12 cellular contexts compared by ENCODE assay signal in the genomic region with DNA sequence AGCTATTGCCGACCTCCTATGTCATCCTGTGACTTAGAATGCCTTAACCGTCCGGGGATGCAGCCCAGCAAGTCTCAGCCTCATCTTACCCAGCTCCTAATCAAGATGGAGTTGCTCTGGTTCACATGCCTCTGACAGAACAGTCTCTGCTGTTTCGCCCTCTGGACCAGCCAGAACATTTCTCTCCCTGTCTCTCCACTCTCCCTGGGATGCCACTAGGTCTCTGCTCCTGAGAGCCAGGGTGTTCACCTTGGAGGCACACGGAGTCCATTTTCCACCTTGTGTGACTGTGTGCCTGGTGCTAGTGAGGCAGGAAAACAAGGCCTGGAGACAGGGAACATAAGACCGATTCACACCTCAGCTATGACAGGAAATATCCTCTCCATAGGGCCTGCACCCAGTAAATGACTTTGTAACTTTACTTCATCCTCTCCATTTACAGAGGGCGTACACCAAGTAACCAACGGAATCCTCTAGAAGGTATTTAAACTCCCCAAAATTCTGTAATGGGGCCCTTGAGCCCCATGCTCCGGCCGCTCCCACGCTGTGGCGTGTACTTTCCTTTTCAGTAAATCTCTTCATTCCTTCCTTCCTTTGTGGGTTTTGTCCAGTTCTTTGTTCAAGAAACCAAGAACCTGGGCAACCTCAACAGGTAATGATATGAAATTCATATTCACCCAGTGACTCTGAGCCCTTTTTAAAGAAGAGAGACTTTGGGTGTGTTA. TPM values are rescaled to one million over a fixed set of nuclear protein-coding genes. Genes with fewer than 3 reads are reported as not detected.
DNase-seq lines count a peak whose midpoint lies in the region; ATAC-seq and TF ChIP-seq lines count a peak whose summit lies in the region.
"Had no signal": no experiment of that assay in that cellular context is flagged by ENCODE, and none has a peak within 500 bp of the region (broad histone marks: within the 10 kb centered on the region; RNA-seq: fewer than 3 reads in every experiment).

No MANE protein-coding gene starts in this region.

- H3K27me3 Mint-ChIP-seq in stimulated activated naive CD8-positive, alpha-beta T cell treated with anti-CD3 and anti-CD28 coated beads, Interleukin-15, Interleukin-2, amounts not matched to agents 100 ng/mL and 50 ng/mL, for 24 hours, result no peaks in the 10 kb centered on the region
- H3K27me3 Mint-ChIP-seq in stimulated activated naive CD8-positive, alpha-beta T cell treated with anti-CD3 and anti-CD28 coated beads, Interleukin-15, amount 100 ng/mL, for 72 hours, result no peaks in the 10 kb centered on the region

- peak overlapping the region; percentile 1 for H3K27ac Mint-ChIP-seq in stimulated activated naive CD8-positive, alpha-beta T cell treated with anti-CD3 and anti-CD28 coated beads, Interleukin-15, Interleukin-2, amounts not matched to agents 100 ng/mL and 50 ng/mL, for 24 hours
- peak overlapping the region in 1 of 2 donors; percentile 23 for H3K27ac Mint-ChIP-seq in stimulated activated naive CD8-positive, alpha-beta T cell treated with anti-CD3 and anti-CD28 coated beads, Interleukin-15, amount 100 ng/mL, for 72 hours

- intact Hi-C loops in esophagus muscularis mucosa (cut with DNase I), result loop anchor here (2.0 kb wide), 1 partner anchor 26 kb away; no protein-coding TSS in a partner anchor
- intact Hi-C loops in ovary (cut with DNase I), result loop anchor here in 1 of 4 donors (2.0 kb wide), 1 partner anchor 16 kb away; no protein-coding TSS in a partner anchor

- H3K4me3 Mint-ChIP-seq in stimulated activated naive CD8-positive, alpha-beta T cell treated with anti-CD3 and anti-CD28 coated beads, Interleukin-15, Interleukin-2, amounts not matched to agents 100 ng/mL and 50 ng/mL, for 24 hours, result no peak overlapping the region
- H3K4me3 Mint-ChIP-seq in stimulated activated naive CD8-positive, alpha-beta T cell treated with anti-CD3 and anti-CD28 coated beads, Interleukin-15, amount 100 ng/mL, for 72 hours, result no peak overlapping the region

- no peak for DNase-seq in stimulated activated naive CD8-positive, alpha-beta T cell treated with anti-CD3 and anti-CD28 coated beads, Interleukin-15, amount 100 ng/mL, for 72 hours
- no peak for DNase-seq in esophagus muscularis mucosa (ENCODE audit: extremely low spot score)
- DNase-seq in ovary, result peak in 2 of 5 donors; percentile 18 to 46
- no peak for DNase-seq in KG1 (lab: John Stamatoyannopoulos, UW)
- no peak for DNase-seq in HK-2 (ENCODE audit: unreplicated experiment)
- DNase-seq in NOMO-1 treated with dmso at 0.1 percent for 144 hours (lab: John Stamatoyannopoulos, UW; ENCODE audit: unreplicated experiment), result no peak
- DNase-seq: activated T-cell treated with anti-CD3 and anti-CD28 coated beads, Interleukin-2, amount 50 U/mL, for 1 hour; DMS 273 treated with DMSO at 0.1 percent for 48 hours; NCI-H2081 treated with DMSO at 0.1 percent for 48 hours had no signal

- H3K4me1 Mint-ChIP-seq in stimulated activated naive CD8-positive, alpha-beta T cell treated with anti-CD3 and anti-CD28 coated beads, Interleukin-15, Interleukin-2, amounts not matched to agents 100 ng/mL and 50 ng/mL, for 24 hours (ENCODE audit: low read depth), result peaks cover 52% of the 10 kb centered on the region
- peaks cover 52% of the 10 kb centered on the region for H3K4me1 Mint-ChIP-seq in stimulated activated naive CD8-positive, alpha-beta T cell treated with anti-CD3 and anti-CD28 coated beads, Interleukin-15, amount 100 ng/mL, for 72 hours

- no peaks in the 10 kb centered on the region for H3K9me3 Mint-ChIP-seq in stimulated activated naive CD8-positive, alpha-beta T cell treated with anti-CD3 and anti-CD28 coated beads, Interleukin-15, Interleukin-2, amounts not matched to agents 100 ng/mL and 50 ng/mL, for 24 hours
- no peaks in the 10 kb centered on the region for H3K9me3 Mint-ChIP-seq in stimulated activated naive CD8-positive, alpha-beta T cell treated with anti-CD3 and anti-CD28 coated beads, Interleukin-15, amount 100 ng/mL, for 72 hours

- TF ChIP-seq POLR2A in esophagus muscularis mucosa (IDR thresholded peaks at IDR 0.05; ENCODE audit: low read depth) (no peak), ovary (IDR thresholded peaks at IDR 0.05) (no peak)

- peak overlapping the region; percentile 96 to 99 (median 98) for H3K27ac ChIP-seq in esophagus muscularis mucosa (replicated peaks in 1 of 4)
- H3K27ac ChIP-seq in ovary, result peak overlapping the region; percentile 58 to 95

- TF ChIP-seq CTCF in esophagus muscularis mucosa (IDR thresholded peaks at IDR 0.05) (no peak), ovary (IDR thresholded peaks at IDR 0.05) (no peak)

- H3K36me3 Mint-ChIP-seq in stimulated activated naive CD8-positive, alpha-beta T cell treated with anti-CD3 and anti-CD28 coated beads, Interleukin-15, Interleukin-2, amounts not matched to agents 100 ng/mL and 50 ng/mL, for 24 hours (ENCODE audit: low read depth), result no peaks in the 10 kb centered on the region

- H3K9me3 ChIP-seq in esophagus muscularis mucosa (no peaks in the 10 kb centered on the region), ovary (no peaks in the 10 kb centered on the region)

- TF ChIP-seq EP300 in esophagus muscularis mucosa (IDR thresholded peaks at IDR 0.05) (no peak), ovary (IDR thresholded peaks at IDR 0.05) (no peak)

- H3K4me3 ChIP-seq in esophagus muscularis mucosa (no peak overlapping the region), ovary (no peak overlapping the region)

- peaks cover 33 to 49% (median 43%) of the 10 kb centered on the region in 4 donors for H3K4me1 ChIP-seq in esophagus muscularis mucosa
- H3K4me1 ChIP-seq in ovary (ENCODE audit: insufficient read depth), result peaks cover 14% of the 10 kb centered on the region

- H3K36me3 ChIP-seq in esophagus muscularis mucosa (no peaks in the 10 kb centered on the region), ovary (no peaks in the 10 kb centered on the region)

- 90% methylated on average over 12 of the region's 12 CpGs for WGBS in esophagus muscularis mucosa
- 82 to 96% (median 94%) methylated on average over 12 of the region's 12 CpGs for WGBS in ovary, 3 donors

- H3K27me3 ChIP-seq in esophagus muscularis mucosa, result no peaks in the 10 kb centered on the region
- no peaks in the 10 kb centered on the region for H3K27me3 ChIP-seq in ovary

- no peak for ATAC-seq in stimulated activated naive CD8-positive, alpha-beta T cell treated with anti-CD3 and anti-CD28 coated beads, Interleukin-15, amount 100 ng/mL, for 72 hours
- no peak for ATAC-seq in HG02798 (IDR thresholded peaks at IDR 0.05; ENCODE audit: poor library complexity, unreplicated experiment)

RNA-seq across cellular contexts. Expression of a gene that starts 16.7 kb away (rescaled TPM):
- total RNA-seq in esophagus muscularis mucosa, result 10 to 100 TPM in 1 of 4 donors, 1 to 10 TPM in 3; 2.5 to 12.0 (median 5.7) TPM
- total RNA-seq in ovary, result 10 to 100 TPM; 14.7 to 90.3 (median 52.5) TPM
- 10 to 100 TPM in 1 of 2 donors, 1 to 10 TPM in 1; 1.3 to 58.1 TPM for polyA plus RNA-seq in ovary

RNA-seq across cellular contexts. Expression of a gene that starts 32.0 kb away (rescaled TPM):
- total RNA-seq in esophagus muscularis mucosa, result 100 to 1,000 TPM; 290 to 513 (median 410) TPM
- 1,000 to 10,000 TPM in 2 of 7 donors, 100 to 1,000 TPM in 5; 150 to 1,394 (median 665) TPM for total RNA-seq in ovary
- 1,000 to 10,000 TPM in 1 of 2 donors, 100 to 1,000 TPM in 1; 506 to 1,096 TPM for polyA plus RNA-seq in ovary

RNA-seq across cellular contexts. Expression of a gene that starts 38.8 kb away (rescaled TPM):
- 100 to 1,000 TPM in 3 of 4 donors, 10 to 100 TPM in 1; 60.6 to 197 (median 171) TPM for total RNA-seq in esophagus muscularis mucosa
- total RNA-seq in ovary, result 100 to 1,000 TPM; 317 to 760 (median 496) TPM
- polyA plus RNA-seq in ovary, result 100 to 1,000 TPM; 211 to 748 TPM

RNA-seq across cellular contexts. Expression of a gene that starts 41.4 kb away (rescaled TPM):
- 1 to 10 TPM in 1 of 4 donors, under 1 TPM in 3; 0.17 to 1.1 (median 0.51) TPM for total RNA-seq in esophagus muscularis mucosa
- total RNA-seq in ovary, result 10 to 100 TPM in 1 of 7 donors, 1 to 10 TPM in 4, under 1 TPM in 2; 0.30 to 56.8 (median 3.4) TPM
- under 1 TPM in 1 of 2 donors, not detected in 1; 0.21 TPM for polyA plus RNA-seq in ovary
- total RNA-seq: SK-MEL-5 had no signal

RNA-seq across cellular contexts. Expression of a gene that starts 45.0 kb away (rescaled TPM):
- 100 to 1,000 TPM in 3 of 4 donors, 10 to 100 TPM in 1; 92.2 to 235 (median 194) TPM for total RNA-seq in esophagus muscularis mucosa
- 1,000 to 10,000 TPM in 1 of 7 donors, 100 to 1,000 TPM in 6; 207 to 1,149 (median 546) TPM for total RNA-seq in ovary
- polyA plus RNA-seq in ovary, result 100 to 1,000 TPM; 306 to 616 TPM
